ENCODE assay signal across 17 cellular contexts in the genomic region with DNA sequence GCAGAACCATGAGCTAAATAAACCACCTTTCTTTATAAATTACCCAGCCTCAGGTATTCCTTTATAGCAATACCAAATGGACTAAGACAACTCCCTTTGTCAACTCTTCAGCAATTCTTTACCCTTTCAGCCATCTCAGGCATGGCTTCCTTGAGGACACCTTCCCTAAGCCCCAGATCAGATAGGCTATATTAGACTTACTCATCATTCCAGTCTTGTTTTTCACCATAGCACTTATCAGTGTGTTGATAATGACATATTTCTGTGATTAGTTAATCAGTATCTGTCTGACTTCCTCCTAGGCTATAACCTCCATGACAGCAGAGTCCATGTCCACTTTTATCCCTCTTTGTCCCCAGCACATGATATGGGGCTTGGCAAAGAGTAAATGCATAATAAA.
A peak's percentile ranks its signal among the peaks of the same experiment; 100 is the strongest.
DNase-seq lines count a peak whose midpoint lies in the region; ATAC-seq and TF ChIP-seq lines count a peak whose summit lies in the region.
"Had no signal": no experiment of that assay in that cellular context is flagged by ENCODE, and none has a peak within 500 bp of the region (broad histone marks: within the 10 kb centered on the region; RNA-seq: fewer than 3 reads in every experiment).

No MANE protein-coding gene starts in this region.

- in situ Hi-C loops in brain microvascular endothelial cell (cut with HindIII; ENCODE audit: low pct_ligation_motif_present, low sequenced_read_pairs), result no loop called here

- no peak overlapping the region for H4K8ac ChIP-seq in trophoblast cell (ENCODE audit: low read depth, low read length)

- H4K12ac ChIP-seq in trophoblast cell (ENCODE audit: low read depth, low read length), result no peak overlapping the region

- H3K4ac ChIP-seq in trophoblast cell (ENCODE audit: low read depth, low read length), result no peak overlapping the region

- H3K4me2 ChIP-seq in hepatocyte (no peak overlapping the region), trophoblast cell (ENCODE audit: low read length) (no peak overlapping the region), SK-N-SH (no peak overlapping the region)
- H3K4me2 ChIP-seq: BLaER1, GM23338 had no signal

- TF ChIP-seq EP300 in SK-N-SH (IDR thresholded peaks at IDR 0.05; ENCODE audit: borderline replicate concordance in 1 of 2, low read depth in 1 of 2, low read length in 1 of 2), result no peak

- H3K4me1 ChIP-seq in hepatocyte (ENCODE audit: insufficient read depth) (no peaks in the 10 kb centered on the region), trophoblast cell (ENCODE audit: control insufficient read depth in 1 of 2, insufficient read depth in 2 of 2, low read length in 2 of 2) (no peaks in the 10 kb centered on the region), SK-N-SH (ENCODE audit: control insufficient read depth in 1 of 2, insufficient read depth in 2 of 2, low read depth in 1 of 2, low read length in 1 of 2) (no peaks in the 10 kb centered on the region)
- H3K4me1 ChIP-seq: Caco-2 had no signal

- DNase-seq in EH (ENCODE audit: low read depth) (peak; percentile 67), brain microvascular endothelial cell (peak; percentile 21), hepatocyte (ENCODE audit: low spot score) (no peak), trophoblast cell (peak; percentile 51 to 90), SK-N-SH (no peak), HuH-7.5 (ENCODE audit: low spot score) (no peak), left colon (no peak)
- DNase-seq in stimulated activated naive CD4-positive, alpha-beta T cell (lab: John Stamatoyannopoulos, UW), result no peak
- DNase-seq: 8988T; AML-193; Caco-2; CD8-positive, alpha-beta memory T cell; DND-41; H7 had no signal

- no peak overlapping the region for H2BK12ac ChIP-seq in trophoblast cell (ENCODE audit: low read length)

- TF ChIP-seq RAD21 in SK-N-SH (IDR thresholded peaks at IDR 0.05; ENCODE audit: low read length), result no peak

- H4K20me1 ChIP-seq in hepatocyte (ENCODE audit: insufficient read depth, poor library complexity, severe bottlenecking) (no peaks in the 10 kb centered on the region), SK-N-SH (ENCODE audit: insufficient read depth) (no peaks in the 10 kb centered on the region)
- H4K20me1 ChIP-seq: BLaER1 had no signal

- H3K36me3 ChIP-seq in brain microvascular endothelial cell (replicated peaks), result no peaks in the 10 kb centered on the region
- no peaks in the 10 kb centered on the region for H3K36me3 ChIP-seq in hepatocyte (replicated peaks; ENCODE audit: insufficient read depth, low read depth)
- H3K36me3 ChIP-seq in trophoblast cell (ENCODE audit: control insufficient read depth in 1 of 2, insufficient read depth in 2 of 2, low read length in 2 of 2), result no peaks in the 10 kb centered on the region
- H3K36me3 ChIP-seq in SK-N-SH (replicated peaks in 1 of 2; ENCODE audit: control insufficient read depth in 1 of 2, insufficient read depth in 2 of 2, low read length in 1 of 2), result no peaks in the 10 kb centered on the region
- H3K36me3 ChIP-seq: BLaER1 had no signal

- H3K27ac ChIP-seq in brain microvascular endothelial cell (no peak overlapping the region), hepatocyte (peak overlapping the region; percentile 76), trophoblast cell (ENCODE audit: low read depth, low read length) (no peak overlapping the region), SK-N-SH (ENCODE audit: low read depth in 2 of 2, low read length in 1 of 2) (no peak overlapping the region)
- H3K27ac ChIP-seq: BLaER1 had no signal

- no peaks in the 10 kb centered on the region for H3K9me2 ChIP-seq in hepatocyte (replicated peaks; ENCODE audit: insufficient read depth)
- H3K9me2 ChIP-seq in SK-N-SH, result no peaks in the 10 kb centered on the region

- no peak for ATAC-seq in left colon
- ATAC-seq: GM12878, GM23338 had no signal

- POLR2A ChIA-PET in SK-N-SH (lab: Yijun Ruan, JAX), result no interaction called here

- no peaks in the 10 kb centered on the region for H3K79me1 ChIP-seq in trophoblast cell (ENCODE audit: low read length)

- H2BK120ac ChIP-seq in trophoblast cell (ENCODE audit: insufficient read depth, low read length, poor library complexity), result no peak overlapping the region

- H3K18ac ChIP-seq in trophoblast cell (ENCODE audit: low read length), result no peak overlapping the region

- no peak overlapping the region for H4K91ac ChIP-seq in trophoblast cell (ENCODE audit: low read depth, low read length)

- CTCF ChIA-PET in SK-N-SH (lab: Yijun Ruan, JAX), result no interaction called here

- H3K27me3 ChIP-seq in brain microvascular endothelial cell (replicated peaks), result no peaks in the 10 kb centered on the region
- no peaks in the 10 kb centered on the region for H3K27me3 ChIP-seq in hepatocyte
- no peaks in the 10 kb centered on the region for H3K27me3 ChIP-seq in trophoblast cell (ENCODE audit: insufficient read depth, low read length)
- H3K27me3 ChIP-seq in SK-N-SH (ENCODE audit: insufficient read depth), result no peaks in the 10 kb centered on the region
- H3K27me3 ChIP-seq: BLaER1 had no signal

- intact Hi-C loops in left colon (cut with DNase I, micrococcal nuclease), result no loop called here

- no peak for TF ChIP-seq CTCF in brain microvascular endothelial cell (IDR thresholded peaks at IDR 0.05; ENCODE audit: low read depth, low read length, missing control alignments)
- no peak for TF ChIP-seq CTCF in hepatocyte (IDR thresholded peaks at IDR 0.05; ENCODE audit: poor library complexity)
- no peak for TF ChIP-seq CTCF in SK-N-SH (IDR thresholded peaks at IDR 0.05)

- H3K9ac ChIP-seq in trophoblast cell (ENCODE audit: low read length) (no peak overlapping the region), SK-N-SH (no peak overlapping the region)
- H3K9ac ChIP-seq: BLaER1 had no signal

- no peak overlapping the region for H3K14ac ChIP-seq in trophoblast cell (ENCODE audit: low read length)

- no peak overlapping the region for H3K23ac ChIP-seq in trophoblast cell (ENCODE audit: low read length)

- no peaks in the 10 kb centered on the region for H3K79me2 ChIP-seq in hepatocyte
- no peaks in the 10 kb centered on the region for H3K79me2 ChIP-seq in trophoblast cell (ENCODE audit: control insufficient read depth, insufficient read depth, low read length, poor library complexity)
- no peaks in the 10 kb centered on the region for H3K79me2 ChIP-seq in SK-N-SH (ENCODE audit: insufficient read depth)

- H3F3A ChIP-seq in SK-N-SH (replicated peaks; ENCODE audit: insufficient read depth), result no peaks in the 10 kb centered on the region

- H2AFZ ChIP-seq in hepatocyte (no peak overlapping the region), trophoblast cell (ENCODE audit: insufficient read depth, low read length, poor library complexity) (no peak overlapping the region), SK-N-SH (ENCODE audit: low read depth) (no peak overlapping the region)
- H2AFZ ChIP-seq: GM23338 had no signal

- no peak overlapping the region for H2BK5ac ChIP-seq in trophoblast cell (ENCODE audit: low read depth, low read length, poor library complexity)

- no peak overlapping the region for H2AK5ac ChIP-seq in trophoblast cell (ENCODE audit: low read length)

- H3K9me3 ChIP-seq in hepatocyte (ENCODE audit: low read depth) (no peaks in the 10 kb centered on the region), trophoblast cell (ENCODE audit: insufficient read depth, low read depth, low read length) (no peaks in the 10 kb centered on the region), SK-N-SH (no peaks in the 10 kb centered on the region)
- H3K9me3 ChIP-seq: BLaER1, Caco-2 had no signal

- H3K4me3 ChIP-seq in brain microvascular endothelial cell (ENCODE audit: low read depth, low read length) (no peak overlapping the region), hepatocyte (no peak overlapping the region), trophoblast cell (ENCODE audit: low read depth, low read length) (no peak overlapping the region), SK-N-SH (ENCODE audit: low read depth in 2 of 2, low read length in 1 of 2) (no peak overlapping the region)
- H3K4me3 ChIP-seq: BLaER1, GM12878, GM23338 had no signal

TF ChIP-seq in SK-N-SH, 30 proteins besides CTCF, POLR2A, EP300 and RAD21:
- TF ChIP-seq ELF1 (IDR thresholded peaks at IDR 0.05) (no peak), NFIC (IDR thresholded peaks at IDR 0.05; ENCODE audit: borderline replicate concordance) (no peak), MXI1 (IDR thresholded peaks at IDR 0.05; ENCODE audit: low read depth, low read length) (no peak), TCF12 (IDR thresholded peaks at IDR 0.05) (no peak)
- TF ChIP-seq, protein P1, sequence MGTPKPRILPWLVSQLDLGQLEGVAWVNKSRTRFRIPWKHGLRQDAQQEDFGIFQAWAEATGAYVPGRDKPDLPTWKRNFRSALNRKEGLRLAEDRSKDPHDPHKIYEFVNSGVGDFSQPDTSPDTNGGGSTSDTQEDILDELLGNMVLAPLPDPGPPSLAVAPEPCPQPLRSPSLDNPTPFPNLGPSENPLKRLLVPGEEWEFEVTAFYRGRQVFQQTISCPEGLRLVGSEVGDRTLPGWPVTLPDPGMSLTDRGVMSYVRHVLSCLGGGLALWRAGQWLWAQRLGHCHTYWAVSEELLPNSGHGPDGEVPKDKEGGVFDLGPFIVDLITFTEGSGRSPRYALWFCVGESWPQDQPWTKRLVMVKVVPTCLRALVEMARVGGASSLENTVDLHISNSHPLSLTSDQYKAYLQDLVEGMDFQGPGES (IDR thresholded peaks at IDR 0.05; ENCODE audit: low read depth, low read length), result no peak
- TF ChIP-seq, protein P2, sequence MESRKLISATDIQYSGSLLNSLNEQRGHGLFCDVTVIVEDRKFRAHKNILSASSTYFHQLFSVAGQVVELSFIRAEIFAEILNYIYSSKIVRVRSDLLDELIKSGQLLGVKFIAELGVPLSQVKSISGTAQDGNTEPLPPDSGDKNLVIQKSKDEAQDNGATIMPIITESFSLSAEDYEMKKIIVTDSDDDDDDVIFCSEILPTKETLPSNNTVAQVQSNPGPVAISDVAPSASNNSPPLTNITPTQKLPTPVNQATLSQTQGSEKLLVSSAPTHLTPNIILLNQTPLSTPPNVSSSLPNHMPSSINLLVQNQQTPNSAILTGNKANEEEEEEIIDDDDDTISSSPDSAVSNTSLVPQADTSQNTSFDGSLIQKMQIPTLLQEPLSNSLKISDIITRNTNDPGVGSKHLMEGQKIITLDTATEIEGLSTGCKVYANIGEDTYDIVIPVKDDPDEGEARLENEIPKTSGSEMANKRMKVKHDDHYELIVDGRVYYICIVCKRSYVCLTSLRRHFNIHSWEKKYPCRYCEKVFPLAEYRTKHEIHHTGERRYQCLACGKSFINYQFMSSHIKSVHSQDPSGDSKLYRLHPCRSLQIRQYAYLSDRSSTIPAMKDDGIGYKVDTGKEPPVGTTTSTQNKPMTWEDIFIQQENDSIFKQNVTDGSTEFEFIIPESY (IDR thresholded peaks at IDR 0.05; ENCODE audit: borderline replicate concordance, low read depth), result no peak

Comparison
In these comparisons a context has a peak if more than half of its experiments do, and no peak if none do; other contexts are left out.
1. DNase-seq: peak in EH (single experiment), brain microvascular endothelial cell (single experiment) and trophoblast cell (2 of 2); none in hepatocyte (single experiment), SK-N-SH (single experiment), stimulated activated naive CD4-positive, alpha-beta T cell (0 of 6), HuH-7.5 (single experiment) and left colon (0 of 2).